ENCODE assay signal across 1 cellular context in the genomic region with DNA sequence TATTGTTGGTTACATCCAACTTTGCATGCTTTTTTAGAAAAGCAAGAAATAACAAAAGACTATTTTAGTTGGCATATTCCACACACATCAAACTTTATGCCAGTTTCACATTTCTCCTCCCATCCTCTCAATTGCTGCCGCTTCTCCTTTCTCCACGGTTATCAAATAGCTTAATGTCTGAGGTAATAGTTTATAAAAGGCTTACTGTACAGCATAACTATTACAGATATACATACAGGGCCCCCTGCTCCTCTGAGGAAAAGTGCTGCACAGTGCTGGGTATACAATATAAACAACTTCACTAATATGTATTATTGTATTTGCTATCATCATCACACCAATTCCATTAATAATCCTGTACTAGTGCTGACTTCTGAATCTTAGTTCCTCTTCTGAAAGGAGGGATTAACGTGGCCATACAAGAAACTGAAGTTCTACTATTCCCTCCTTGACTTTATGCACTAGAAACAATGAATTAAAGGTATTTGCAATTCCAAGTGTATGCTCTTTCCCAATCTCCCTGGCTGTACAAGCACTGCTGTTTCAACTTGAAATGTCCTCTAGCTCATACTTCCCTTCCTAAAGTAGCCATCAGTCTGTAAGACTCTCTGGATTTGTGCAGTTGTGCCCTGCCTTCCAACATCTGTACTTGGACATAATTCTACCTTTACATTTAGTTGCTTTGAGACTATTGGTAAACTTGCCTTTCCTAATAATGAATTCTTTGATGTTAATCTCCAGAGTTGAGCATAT.
TF ChIP-seq lines count a peak whose summit lies in the region.

No MANE protein-coding gene starts in this region.

TF ChIP-seq in H1, 55 proteins besides CTCF, POLR2A, EP300 and RAD21:
- TF ChIP-seq CBX8 (IDR thresholded peaks at IDR 0.05; ENCODE audit: borderline replicate concordance, low read depth, low read length) (no peak), SP4 (IDR thresholded peaks at IDR 0.05; ENCODE audit: low read length) (no peak), CBX5 (IDR thresholded peaks at IDR 0.05; ENCODE audit: low read depth, low read length) (no peak), SAP30 (IDR thresholded peaks at IDR 0.05; ENCODE audit: insufficient read depth, insufficient replicate concordance, low read length) (no peak), BRCA1 (IDR thresholded peaks at IDR 0.05; ENCODE audit: low read depth, low read length) (no peak), SIN3A (conservative IDR thresholded peaks at IDR 0.05 in 1 of 2, IDR thresholded peaks at IDR 0.05 in 1 of 2; ENCODE audit: low read depth in 1 of 2, low read length in 2 of 2) (no peak), PHF8 (conservative IDR thresholded peaks at IDR 0.05; ENCODE audit: low read depth, low read length) (no peak), RFX5 (IDR thresholded peaks at IDR 0.05; ENCODE audit: borderline replicate concordance, low read depth, low read length) (no peak), TAF7 (optimal IDR thresholded peaks at IDR 0.05; ENCODE audit: borderline replicate concordance, low read depth, low read length) (no peak), JUN (IDR thresholded peaks at IDR 0.05; ENCODE audit: low read depth, low read length) (no peak), CHD2 (IDR thresholded peaks at IDR 0.05; ENCODE audit: low read length) (no peak), SIRT6 (IDR thresholded peaks at IDR 0.05; ENCODE audit: low read length) (no peak), KDM5A (IDR thresholded peaks at IDR 0.05; ENCODE audit: low read length) (no peak)
TF ChIP-seq in H1: peak in this region for 0.
